Comparison of ENCODE assay signal across 11 cellular contexts in genomic region chr13:51825165-51825592, GRCh38. TPM values are rescaled to one million over a fixed set of nuclear protein-coding genes. Genes with fewer than 3 reads are reported as not detected.
DNase-seq lines count a peak whose midpoint lies in the region; ATAC-seq and TF ChIP-seq lines count a peak whose summit lies in the region.
"Had no signal": no experiment of that assay in that cellular context is flagged by ENCODE, and none has a peak within 500 bp of the region (broad histone marks: within the 10 kb centered on the region; RNA-seq: fewer than 3 reads in every experiment).

No MANE protein-coding gene starts in this region.

- no peaks in the 10 kb centered on the region for H3K9me3 ChIP-seq in mammary epithelial cell (replicated peaks; ENCODE audit: insufficient read depth, low read length)
- H3K9me3 ChIP-seq: adrenal gland, pancreas, SK-N-SH had no signal

- dilution Hi-C loops in mammary epithelial cell (cut with HindIII; ENCODE audit: low sequenced_read_pairs) = no loop called here

- peaks cover 8% of the 10 kb centered on the region for H3K4me1 ChIP-seq in mammary epithelial cell (ENCODE audit: insufficient read depth, low read length)
- H3K4me1 ChIP-seq: pancreas had no signal

- H3K9ac ChIP-seq in mammary epithelial cell (ENCODE audit: insufficient read depth, low read length) = no peak overlapping the region
- H3K9ac ChIP-seq: SK-N-SH had no signal

- WGBS in mammary epithelial cell (ENCODE audit: low coverage, missing lambda C conversion rate) = 37% methylated on average over 2 of the region's 2 CpGs

- CTCF ChIA-PET in mammary epithelial cell (lab: Charles Lee; ENCODE audit: low non-redundant PET) = no interaction called here

- no peak for TF ChIP-seq CTCF in mammary epithelial cell (conservative IDR thresholded peaks at IDR 0.05 in 1 of 2, IDR thresholded peaks at IDR 0.05 in 1 of 2; ENCODE audit: extremely low read depth in 1 of 2, insufficient read depth in 1 of 2, low read depth in 1 of 2, low read length in 2 of 2)

- H3K4me3 ChIP-seq in mammary epithelial cell (replicated peaks in 1 of 3; ENCODE audit: insufficient read depth in 1 of 3, low read depth in 2 of 3, low read length in 3 of 3) = no peak overlapping the region
- H3K4me3 ChIP-seq: adrenal gland, pancreas had no signal

- DNase-seq in NOMO-1 treated with dmso at 0.1 percent for 144 hours (lab: John Stamatoyannopoulos, UW; ENCODE audit: unreplicated experiment) (peak; percentile 89), mammary epithelial cell (peak; percentile 41), sciatic nerve (ENCODE audit: low spot score) (no peak), NCI-H187 treated with DMSO at 0.1 percent for 48 hours (lab: John Stamatoyannopoulos, UW) (no peak), NCI-H1436 treated with DMSO at 0.1 percent for 48 hours (lab: John Stamatoyannopoulos, UW) (no peak), NCI-H345 (lab: John Stamatoyannopoulos, UW) (no peak), GM19240 (ENCODE audit: insufficient read length, low spot score) (no peak)
- DNase-seq: adrenal gland, pancreas, SK-N-SH had no signal

- H2AFZ ChIP-seq in mammary epithelial cell (ENCODE audit: low read depth, low read length) = no peak overlapping the region

- BruUV-seq in mammary epithelial cell (replicated peaks; lab: Mats Ljungman, UMichigan) = no TSS peak

- H3K36me3 ChIP-seq in mammary epithelial cell (ENCODE audit: insufficient read depth, low read length) = no peaks in the 10 kb centered on the region
- H3K36me3 ChIP-seq: adrenal gland, pancreas had no signal

- in situ Hi-C loops in mammary epithelial cell (cut with MboI; ENCODE audit: low sequenced_read_pairs in 2 of 2) = no loop called here

- ATAC-seq in GM18511 (IDR thresholded peaks at IDR 0.05; ENCODE audit: unreplicated experiment) (peak; percentile 55), sciatic nerve (peak; percentile 73)

- H4K20me1 ChIP-seq in mammary epithelial cell (ENCODE audit: insufficient read depth, low read length) = no peaks in the 10 kb centered on the region

- no peak overlapping the region for H3K4me2 ChIP-seq in mammary epithelial cell (ENCODE audit: insufficient read depth, low read depth, low read length)
- H3K4me2 ChIP-seq: SK-N-SH had no signal

- intact Hi-C loops in mammary epithelial cell (cut with micrococcal nuclease) (no loop called here), sciatic nerve (cut with DNase I) (loop anchor here (1.0 kb wide), 1 partner anchor 31 kb away; no protein-coding TSS in a partner anchor)

- H3K27ac ChIP-seq in mammary epithelial cell (ENCODE audit: insufficient read depth, low read depth, low read length) = no peak overlapping the region
- H3K27ac ChIP-seq: adrenal gland, pancreas had no signal

- H3K79me2 ChIP-seq in mammary epithelial cell (ENCODE audit: insufficient read depth, low read length) = no peaks in the 10 kb centered on the region

- H3K27me3 ChIP-seq in mammary epithelial cell (ENCODE audit: insufficient read depth, low read length) = no peaks in the 10 kb centered on the region
- H3K27me3 ChIP-seq: pancreas had no signal

RNA-seq across cellular contexts. Expression of gene TMEM272, which starts 19.8 kb away (rescaled TPM):
- total RNA-seq in mammary epithelial cell (not detected), sciatic nerve (0.71 TPM)
- not detected for polyA plus RNA-seq in mammary epithelial cell
- polyA minus RNA-seq in mammary epithelial cell = not detected
- total RNA-seq: adrenal gland had no signal
- polyA plus RNA-seq: SK-N-SH had no signal

RNA-seq across cellular contexts. Expression of gene DHRS12, which starts 21.2 kb away (rescaled TPM):
- total RNA-seq in mammary epithelial cell = 1 to 10 TPM; 5.5 to 8.7 TPM
- 4.0 TPM for polyA plus RNA-seq in mammary epithelial cell
- not detected for polyA minus RNA-seq in mammary epithelial cell
- total RNA-seq in sciatic nerve = 18.8 TPM

RNA-seq across cellular contexts. Expression of gene CCDC70, which starts 36.6 kb away (rescaled TPM):
- total RNA-seq in mammary epithelial cell = not detected
- polyA plus RNA-seq in mammary epithelial cell = not detected
- polyA minus RNA-seq in mammary epithelial cell = not detected
- total RNA-seq in sciatic nerve = not detected
- total RNA-seq: adrenal gland, pancreas had no signal
- polyA plus RNA-seq: adrenal gland, pancreas, SK-N-SH had no signal

Comparison
In these comparisons a context has a peak if more than half of its experiments do, and no peak if none do; other contexts are left out.
1. DNase-seq: peak in NOMO-1 treated with dmso at 0.1 percent for 144 hours (single experiment) and mammary epithelial cell (single experiment); none in sciatic nerve (single experiment), NCI-H187 treated with DMSO at 0.1 percent for 48 hours (single experiment), NCI-H1436 treated with DMSO at 0.1 percent for 48 hours (single experiment), NCI-H345 (single experiment) and GM19240 (single experiment).